In genomic region chr9:125594211-125594610, GRCh38 we compare ENCODE assay signal across 20 cellular contexts.
DNase-seq lines count a peak whose midpoint lies in the region; ATAC-seq, FAIRE-seq and TF ChIP-seq lines count a peak whose summit lies in the region.
"Had no signal": no experiment of that assay in that cellular context is flagged by ENCODE, and none has a peak within 500 bp of the region (broad histone marks: within the 10 kb centered on the region; RNA-seq: fewer than 3 reads in every experiment).

No MANE protein-coding gene starts in this region.

- no peaks in the 10 kb centered on the region for H3K9me3 ChIP-seq in small intestine (ENCODE audit: control insufficient read depth, low read depth)

- H3K27ac ChIP-seq in small intestine (ENCODE audit: low read depth in 1 of 2, low read length in 1 of 2): no peak overlapping the region
- H3K27ac ChIP-seq: RWPE1 had no signal

- H3K4me3 Mint-ChIP-seq in memory B cell: no peak overlapping the region
- H3K4me3 Mint-ChIP-seq: B cell; CD8-positive, alpha-beta T cell had no signal

- no peak overlapping the region for H3K4me3 ChIP-seq in small intestine (ENCODE audit: low read depth in 1 of 2, low read length in 2 of 2)

- peaks cover 16% of the 10 kb centered on the region for H3K36me3 Mint-ChIP-seq in memory B cell

- peaks cover 21% of the 10 kb centered on the region for H3K4me1 Mint-ChIP-seq in memory B cell

- DNase-seq in H54 (ENCODE audit: insufficient read length, low spot score): no peak
- peak; percentile 32 for DNase-seq in cerebellar cortex (ENCODE audit: low spot score)
- DNase-seq in memory B cell (ENCODE audit: low spot score in 2 of 2): no peak
- peak; percentile 64 for DNase-seq in small intestine
- no peak for DNase-seq in activated CD4-positive, alpha-beta T cell treated with anti-CD3 and anti-CD28 coated beads, Interleukin-2, amount 50 U/mL, for 48 hours
- DNase-seq in GOT3 (lab: John Stamatoyannopoulos, UW): no peak
- DNase-seq: CD8-positive, alpha-beta T cell; DMS79 treated with DMSO at 0.1 percent for 48 hours; H7; NCI-H1417 treated with DMSO at 0.1 percent for 48 hours; NCI-H2029; NCI-H2171; NCI-H446; NK-92 treated with Interleukin-12 subunit alpha and Interleukin-12 subunit beta, amount 100 ng/mL, for 24 hours had no signal

- WGBS in small intestine, 3 donors: 32 to 68% (median 45%) methylated on average over 3 of the region's 3 CpGs

- no peak for TF ChIP-seq POLR2A in H54 (IDR thresholded peaks at IDR 0.05; ENCODE audit: low read depth, low read length)

- H3K27me3 Mint-ChIP-seq in memory B cell: no peaks in the 10 kb centered on the region
- H3K27me3 Mint-ChIP-seq: B cell had no signal

- H3K9me3 Mint-ChIP-seq in memory B cell: no peaks in the 10 kb centered on the region
- H3K9me3 Mint-ChIP-seq: CD8-positive, alpha-beta T cell had no signal

- H3K27ac Mint-ChIP-seq in memory B cell: peak overlapping the region; percentile 10
- H3K27ac Mint-ChIP-seq: B cell had no signal

- no peaks in the 10 kb centered on the region for H3K27me3 ChIP-seq in small intestine (ENCODE audit: control insufficient read depth in 2 of 2, insufficient read depth in 2 of 2, low read length in 2 of 2)

- ATAC-seq in memory B cell (ENCODE audit: low read depth): no peak
- ATAC-seq in GM19452 (IDR thresholded peaks at IDR 0.05; ENCODE audit: unreplicated experiment): no peak
- ATAC-seq in HG03378 (IDR thresholded peaks at IDR 0.05; ENCODE audit: unreplicated experiment): no peak
- ATAC-seq: CD8-positive, alpha-beta T cell had no signal

- FAIRE-seq in H54 (lab: Jason Lieb, UNC) (peak; percentile 45), small intestine (lab: Jason Lieb, UNC) (no peak)
- FAIRE-seq: D721Med, G401.6 had no signal

- no peaks in the 10 kb centered on the region for H3K36me3 ChIP-seq in small intestine (ENCODE audit: control insufficient read depth in 2 of 2, insufficient read depth in 2 of 2, low read length in 2 of 2)

- peaks cover 0 to 3% of the 10 kb centered on the region in 2 donors for H3K4me1 ChIP-seq in small intestine (ENCODE audit: control insufficient read depth in 2 of 2, insufficient read depth in 1 of 2, low read depth in 1 of 2, low read length in 1 of 2)

Comparison
In these comparisons a context has a peak if more than half of its experiments do, and no peak if none do; other contexts are left out.
1. DNase-seq: peak in cerebellar cortex (single experiment) and small intestine (single experiment); none in H54 (single experiment), memory B cell (0 of 2), activated CD4-positive, alpha-beta T cell treated with anti-CD3 and anti-CD28 coated beads, Interleukin-2, amount 50 U/mL, for 48 hours (0 of 2) and GOT3 (single experiment).